8 cellular contexts compared by ENCODE assay signal in genomic region chr6:75602164-75602896, GRCh38. TPM values are rescaled to one million over a fixed set of nuclear protein-coding genes. Genes with fewer than 3 reads are reported as not detected.
A peak's percentile ranks its signal among the peaks of the same experiment; 100 is the strongest.
DNase-seq lines count a peak whose midpoint lies in the region; ATAC-seq and TF ChIP-seq lines count a peak whose summit lies in the region.

No MANE protein-coding gene starts in this region.

- DNase-seq in C1 segment of cervical spinal cord (lab: John Stamatoyannopoulos, UW) (peak in 12 of 14 donors; percentile 39 to 87 (median 78)), RKO (ENCODE audit: low spot score) (peak; percentile 40), Right ventricle myocardium inferior (ENCODE audit: missing footprints) (peak; percentile 87), posterior vena cava (ENCODE audit: low spot score) (peak; percentile 85), upper lobe of right lung (no peak)
- DNase-seq in activated naive CD4-positive, alpha-beta T cell (lab: John Stamatoyannopoulos, UW), result peak; percentile 28 to 55 (median 42)

- no peaks in the 10 kb centered on the region for H3K9me3 ChIP-seq in upper lobe of right lung

- intact Hi-C loops in Right ventricle myocardium inferior (cut with DNase I), result no loop called here
- intact Hi-C loops in posterior vena cava (cut with DNase I), result no loop called here
- intact Hi-C loops in upper lobe of right lung (cut with DNase I), result no loop called here

- H3K36me3 ChIP-seq in upper lobe of right lung, result no peaks in the 10 kb centered on the region

- peak overlapping the region; percentile 81 for H3K4me3 ChIP-seq in upper lobe of right lung

- TF ChIP-seq CTCF in upper lobe of right lung (IDR thresholded peaks at IDR 0.05), result no peak

- no peaks in the 10 kb centered on the region for H3K27me3 ChIP-seq in upper lobe of right lung

- H3K4me1 ChIP-seq in upper lobe of right lung, result peaks cover 29% of the 10 kb centered on the region

- ATAC-seq in HG03354 (IDR thresholded peaks at IDR 0.05; ENCODE audit: poor library complexity, severe bottlenecking, unreplicated experiment) (peak; percentile 46), Right ventricle myocardium inferior (peak; percentile 66), upper lobe of right lung (peak; percentile 74)

- H3K27ac ChIP-seq in upper lobe of right lung, result peak overlapping the region; percentile 95

- TF ChIP-seq POLR2A in GM19193 (IDR thresholded peaks at IDR 0.05; ENCODE audit: extremely low read depth, insufficient read depth, insufficient read length), result peak; percentile 2

RNA-seq across cellular contexts. Expression of gene SENP6, which starts 0.7 kb away (rescaled TPM):
- total RNA-seq in Right ventricle myocardium inferior (53.9 TPM), posterior vena cava (100 to 1,000 TPM in 1 of 2 donors, 10 to 100 TPM in 1; 98.5 to 109 TPM), upper lobe of right lung (81.7 TPM)
